2 cellular contexts compared by ENCODE assay signal in genomic region chr20:3011752-3012151, GRCh38.
TF ChIP-seq lines count a peak whose summit lies in the region.

No MANE protein-coding gene starts in this region.

TF ChIP-seq in SK-N-SH treated with all-trans-retinoic acid at 6 μM for 48 hours, 23 proteins besides CTCF, POLR2A, EP300 and RAD21 (continued from another document):
- TF ChIP-seq ZNF565 (CRISPR knock-in tag; conservative IDR thresholded peaks at IDR 0.05; ENCODE audit: low read depth): no peak
- no peak for TF ChIP-seq ZFP30 (CRISPR knock-in tag; IDR thresholded peaks at IDR 0.05)
- no peak for TF ChIP-seq POU6F1 (CRISPR knock-in tag; IDR thresholded peaks at IDR 0.05; ENCODE audit: borderline replicate concordance, low read depth)
- no peak for TF ChIP-seq SNAI2 (CRISPR knock-in tag; IDR thresholded peaks at IDR 0.05)
- no peak for TF ChIP-seq CREB5 (CRISPR knock-in tag; IDR thresholded peaks at IDR 0.05; ENCODE audit: low read depth)
- no peak for TF ChIP-seq ESRRG (CRISPR knock-in tag; IDR thresholded peaks at IDR 0.05)
TF ChIP-seq in SK-N-SH treated with all-trans-retinoic acid at 6 μM for 48 hours: peak in this region for 0.

TF ChIP-seq in SK-N-SH, 30 proteins besides CTCF, POLR2A, EP300 and RAD21 (continued from another document):
- TF ChIP-seq ZBTB33 (IDR thresholded peaks at IDR 0.05; ENCODE audit: borderline replicate concordance, low read depth): no peak
